9 cellular contexts compared by ENCODE assay signal in genomic region chr17:50051082-50051576, GRCh38. TPM values are rescaled to one million over a fixed set of nuclear protein-coding genes. Genes with fewer than 3 reads are reported as not detected.
DNase-seq lines count a peak whose midpoint lies in the region; ATAC-seq, FAIRE-seq and TF ChIP-seq lines count a peak whose summit lies in the region.
"Had no signal": no experiment of that assay in that cellular context is flagged by ENCODE, and none has a peak within 500 bp of the region (broad histone marks: within the 10 kb centered on the region; RNA-seq: fewer than 3 reads in every experiment).

No MANE protein-coding gene starts in this region.

- H3K23me2 ChIP-seq in H9 (ENCODE audit: insufficient read length, low read depth, low read length, poor library complexity, severe bottlenecking) = peaks cover 6% of the 10 kb centered on the region

- TF ChIP-seq CTCF in H9 (conservative IDR thresholded peaks at IDR 0.05) = no peak

- H4K5ac ChIP-seq in H9 (ENCODE audit: insufficient read length, low read depth, low read length) = no peak overlapping the region

- H2BK20ac ChIP-seq in H9 (ENCODE audit: low read depth, low read length, poor library complexity, severe bottlenecking) = no peak overlapping the region

- H2AK5ac ChIP-seq in H9 (ENCODE audit: insufficient read length, low read length) = no peak overlapping the region

- H3K4me3 ChIP-seq in small intestine (ENCODE audit: low read depth in 1 of 2, low read length in 2 of 2) = no peak overlapping the region

- H3K4ac ChIP-seq in H9 (ENCODE audit: low read depth, low read length) = no peak overlapping the region

- no peak overlapping the region for H2BK120ac ChIP-seq in H9 (ENCODE audit: low read depth, low read length, poor library complexity, severe bottlenecking)

- H3K79me2 ChIP-seq in H9 (ENCODE audit: insufficient read depth, low read length) = no peaks in the 10 kb centered on the region
- H3K79me2 ChIP-seq: parathyroid adenoma had no signal

- H4K91ac ChIP-seq in H9 (ENCODE audit: insufficient read length, low read depth, low read length) = no peak overlapping the region

- in situ Hi-C loops in SK-MEL-5 (cut with HindIII; ENCODE audit: low pct_unique_long_range_greater_than_20kb, low sequenced_read_pairs) = no loop called here

- H3K36me3 ChIP-seq in small intestine (ENCODE audit: control insufficient read depth in 2 of 2, insufficient read depth in 2 of 2, low read length in 2 of 2) = no peaks in the 10 kb centered on the region

- no peaks in the 10 kb centered on the region for H3K27me3 ChIP-seq in H9 (ENCODE audit: insufficient read depth, low read length)
- no peaks in the 10 kb centered on the region for H3K27me3 ChIP-seq in small intestine (ENCODE audit: control insufficient read depth in 2 of 2, insufficient read depth in 2 of 2, low read length in 2 of 2)

- no peak overlapping the region for H2BK12ac ChIP-seq in H9 (ENCODE audit: insufficient read length, low read depth, low read length)

- ATAC-seq in HG03039 (IDR thresholded peaks at IDR 0.05; ENCODE audit: unreplicated experiment) = no peak
- ATAC-seq in left colon = no peak

- no peak overlapping the region for H3K9ac ChIP-seq in H9 (ENCODE audit: extremely low read depth, insufficient read length, low read length)
- H3K9ac ChIP-seq: parathyroid adenoma had no signal

- DNase-seq in H9 (peak; percentile 75), SK-MEL-5 (ENCODE audit: low read depth, low spot score) (peak; percentile 43), astrocyte of the hippocampus (ENCODE audit: low read depth, low spot score) (peak; percentile 90), small intestine (peak; percentile 48), left colon (no peak), NCI-H524 (lab: John Stamatoyannopoulos, UW) (no peak), NCI-H187 treated with DMSO at 0.1 percent for 48 hours (lab: John Stamatoyannopoulos, UW) (no peak)

- peaks cover 64 to 65% of the 10 kb centered on the region in 2 experiments for H3K4me1 Mint-ChIP-seq in H9

- no peak for FAIRE-seq in small intestine (lab: Jason Lieb, UNC)

- H4K20me1 ChIP-seq in H9 (ENCODE audit: control insufficient read depth, insufficient read depth, insufficient read length) = no peaks in the 10 kb centered on the region

- H3T11ph ChIP-seq in H9 (ENCODE audit: low read length) = no peak overlapping the region

- no peak overlapping the region for H3K4me2 ChIP-seq in H9 (ENCODE audit: insufficient read depth, insufficient read length, low read length)

- H3K9me3 ChIP-seq in H9 (ENCODE audit: control insufficient read depth, low read depth, low read length) (no peaks in the 10 kb centered on the region), small intestine (ENCODE audit: control insufficient read depth, low read depth) (no peaks in the 10 kb centered on the region)

- no peak overlapping the region for H3K27ac ChIP-seq in H9 (ENCODE audit: insufficient read length, low read depth, low read length)
- peak overlapping the region in 1 of 2 donors; percentile 55 for H3K27ac ChIP-seq in small intestine (ENCODE audit: low read depth in 1 of 2, low read length in 1 of 2)
- H3K27ac ChIP-seq: parathyroid adenoma had no signal

- H3K14ac ChIP-seq in H9 (ENCODE audit: insufficient read depth, low read length) = no peak overlapping the region

- H2BK15ac ChIP-seq in H9 (ENCODE audit: low read depth, low read length) = no peak overlapping the region

- H3K56ac ChIP-seq in H9 (ENCODE audit: insufficient read length, low read depth, low read length) = no peak overlapping the region

- no peak overlapping the region for H3K18ac ChIP-seq in H9 (ENCODE audit: insufficient read length, low read depth, low read length)

- H2AFZ ChIP-seq in H9 (ENCODE audit: low read length) = no peak overlapping the region
- H2AFZ ChIP-seq: parathyroid adenoma had no signal

- H3K79me1 ChIP-seq in H9 (ENCODE audit: insufficient read depth, low read depth, low read length, poor library complexity, severe bottlenecking) = no peaks in the 10 kb centered on the region

- WGBS in H9 (ENCODE audit: extremely low coverage, insufficient read length, low lambda C conversion rate) = no CpG with 5 or more reads among the region's 4 CpGs
- WGBS in small intestine, 3 donors = 30 to 69% (median 62%) methylated on average over 2 to 4 of the region's 4 CpGs

- intact Hi-C loops in left colon (cut with DNase I, micrococcal nuclease) = no loop called here

- peak overlapping the region in 2 of 3 experiments; percentile 29 to 88; a peak in 3 of 7 replicates for H3K27ac Mint-ChIP-seq in H9

- no peak overlapping the region for H2BK5ac ChIP-seq in H9 (ENCODE audit: insufficient read length, low read length)

- no peaks in the 10 kb centered on the region; a peak in 1 of 7 replicates for H3K36me3 Mint-ChIP-seq in H9 (ENCODE audit: insufficient read depth in 1 of 3, low read depth in 3 of 3)

- H3K4me3 Mint-ChIP-seq in H9 = 0 out of 5 replicates have a peak overlapping the region, but pooled peaks of 1 of the 2 experiments have one; percentile 17

- H3K27me3 Mint-ChIP-seq in H9 (ENCODE audit: low read depth) = peaks cover 6% of the 10 kb centered on the region

- H3K4me1 ChIP-seq in H9 (ENCODE audit: insufficient read depth, low read length) (peaks cover 13% of the 10 kb centered on the region), small intestine (ENCODE audit: control insufficient read depth in 2 of 2, insufficient read depth in 1 of 2, low read depth in 1 of 2, low read length in 1 of 2) (peaks cover 2 to 5% of the 10 kb centered on the region in 2 donors)

- H3K23ac ChIP-seq in H9 (ENCODE audit: insufficient read length, low read depth, low read length) = no peak overlapping the region

- no peaks in the 10 kb centered on the region for H3K9me3 Mint-ChIP-seq in H9

- H4K8ac ChIP-seq in H9 (replicated peaks; ENCODE audit: insufficient read length, low read depth, low read length) = no peak overlapping the region

RNA-seq across cellular contexts. Expression of gene ITGA3, which starts 4.8 kb away (rescaled TPM):
- total RNA-seq in H9 (2021) (22.5 and 22.7 TPM in 2 replicates), left colon (100 to 1,000 TPM; 130 to 170 TPM)
- total RNA-seq in SK-MEL-5 (2014; rRNA removed; shearing (Covaris generic)) = 25.1 and 29.1 TPM in 2 replicates
- polyA plus RNA-seq in SK-MEL-5 (2015; cell fraction: cytosol; rRNA removed) = 53.9 and 57.1 TPM in 2 replicates
- 34.1 and 38.5 TPM in 2 replicates for polyA plus RNA-seq in SK-MEL-5 (2015; cell fraction: nucleus; rRNA removed)
- polyA plus RNA-seq in small intestine = 10 to 100 TPM; 53.5 to 96.4 (median 75.7) TPM

RNA-seq across cellular contexts. Expression of gene PDK2, which starts 44.0 kb away (rescaled TPM):
- total RNA-seq in H9 (2021) (16.2 and 19.9 TPM in 2 replicates), left colon (10 to 100 TPM; 59.5 to 71.4 TPM)
- total RNA-seq in SK-MEL-5 (2014; rRNA removed; shearing (Covaris generic)) = 9.5 TPM in 2 replicates
- polyA plus RNA-seq in SK-MEL-5 (2015; cell fraction: cytosol; rRNA removed) = 14.4 and 14.6 TPM in 2 replicates
- polyA plus RNA-seq in SK-MEL-5 (2015; cell fraction: nucleus; rRNA removed) = 16.1 and 34.6 TPM in 2 replicates
- 10 to 100 TPM; 27.2 to 39.6 (median 34.0) TPM for polyA plus RNA-seq in small intestine

RNA-seq across cellular contexts. Expression of gene DLX3, which starts 56.1 kb away (rescaled TPM):
- 1.1 and 1.2 TPM in 2 replicates for total RNA-seq in H9 (2021)
- total RNA-seq in SK-MEL-5 (2014; rRNA removed; shearing (Covaris generic)) = not detected in 2 replicates
- polyA plus RNA-seq in SK-MEL-5 (2015; cell fraction: cytosol; rRNA removed) = 0.26 and 0.47 TPM in 2 replicates
- not detected in 2 replicates for polyA plus RNA-seq in SK-MEL-5 (2015; cell fraction: nucleus; rRNA removed)
- polyA plus RNA-seq in small intestine = 1 to 10 TPM in 1 of 3 donors, not detected in 2; 1.4 TPM
- not detected for total RNA-seq in left colon

Comparison
In these comparisons a context has a peak if more than half of its experiments do, and no peak if none do; other contexts are left out.
1. DNase-seq: peak in H9 (single experiment), SK-MEL-5 (single experiment), astrocyte of the hippocampus (single experiment) and small intestine (single experiment); none in left colon (0 of 2), NCI-H524 (0 of 2) and NCI-H187 treated with DMSO at 0.1 percent for 48 hours (single experiment).